1 cellular context compared by ENCODE assay signal in genomic region chr19:13019330-13019729, GRCh38.
TF ChIP-seq lines count a peak whose summit lies in the region.

No MANE protein-coding gene starts in this region.

TF ChIP-seq in SK-N-SH, 30 proteins besides CTCF, POLR2A, EP300 and RAD21:
- TF ChIP-seq REST (IDR thresholded peaks at IDR 0.05; ENCODE audit: low read depth, low read length): no peak
- no peak for TF ChIP-seq TCF12 (IDR thresholded peaks at IDR 0.05)
